1 cellular context compared by ENCODE assay signal in genomic region chr5:136141561-136141960, GRCh38.
A peak's percentile ranks its signal among the peaks of the same experiment; 100 is the strongest.
TF ChIP-seq lines count a peak whose summit lies in the region.

No MANE protein-coding gene starts in this region.

TF ChIP-seq in GM12878, 131 proteins besides CTCF, POLR2A, EP300 and RAD21 (continued from another document and continues in another):
- TF ChIP-seq CBFB (IDR thresholded peaks at IDR 0.05; ENCODE audit: low read depth) (no peak), SREBF2 (IDR thresholded peaks at IDR 0.05; ENCODE audit: low read length) (no peak), ZBTB33 (IDR thresholded peaks at IDR 0.05) (no peak), TCF7 (IDR thresholded peaks at IDR 0.05; ENCODE audit: borderline replicate concordance) (no peak), TBL1XR1 (IDR thresholded peaks at IDR 0.05; ENCODE audit: low read depth, low read length) (no peak), CBX3 (IDR thresholded peaks at IDR 0.05; ENCODE audit: borderline replicate concordance, low read depth) (no peak), FOXM1 (IDR thresholded peaks at IDR 0.05; ENCODE audit: low read depth, low read length) (0 out of 2 replicates have a peak, but pooled peaks have one; percentile 30), FOS (IDR thresholded peaks at IDR 0.05; ENCODE audit: borderline replicate concordance, extremely low read depth, insufficient read length) (no peak), CEBPZ (IDR thresholded peaks at IDR 0.05; ENCODE audit: low read depth, low read length) (no peak), USF1 (IDR thresholded peaks at IDR 0.05; ENCODE audit: borderline replicate concordance, extremely low read length, insufficient read depth, low read depth, low read length) (no peak), WRNIP1 (IDR thresholded peaks at IDR 0.05; ENCODE audit: borderline replicate concordance, low read depth, low read length) (no peak), CREB1 (IDR thresholded peaks at IDR 0.05; ENCODE audit: low read depth) (no peak), BCLAF1 (IDR thresholded peaks at IDR 0.05) (no peak), EZH2 (IDR thresholded peaks at IDR 0.05; ENCODE audit: borderline replicate concordance, control insufficient read depth, low read depth, low read length) (no peak), NBN (IDR thresholded peaks at IDR 0.05) (no peak), MYC (IDR thresholded peaks at IDR 0.05; ENCODE audit: insufficient read depth, insufficient read length, insufficient replicate concordance, low read length, severe bottlenecking) (no peak), E2F4 (IDR thresholded peaks at IDR 0.05; ENCODE audit: low read depth, low read length) (no peak), RAD51 (IDR thresholded peaks at IDR 0.05) (no peak), IKZF2 (IDR thresholded peaks at IDR 0.05) (peak; percentile 18 to 26; a peak in 1 of 4 replicates), RBBP5 (conservative IDR thresholded peaks at IDR 0.05) (no peak), BRCA1 (IDR thresholded peaks at IDR 0.05; ENCODE audit: low read depth, low read length) (no peak), USF2 (IDR thresholded peaks at IDR 0.05; ENCODE audit: borderline replicate concordance, low read depth, low read length) (no peak), SIX5 (IDR thresholded peaks at IDR 0.05; ENCODE audit: low read depth, low read length, severe bottlenecking) (no peak), RB1 (IDR thresholded peaks at IDR 0.05; ENCODE audit: borderline replicate concordance) (no peak), ZBTB4 (CRISPR knock-in tag; IDR thresholded peaks at IDR 0.05) (no peak), TCF3 (IDR thresholded peaks at IDR 0.05; ENCODE audit: borderline replicate concordance, insufficient read depth, low read depth, low read length) (no peak), EED (IDR thresholded peaks at IDR 0.05; ENCODE audit: low read depth) (no peak), NR2F1 (conservative IDR thresholded peaks at IDR 0.05) (no peak), CHD2 (IDR thresholded peaks at IDR 0.05; ENCODE audit: borderline replicate concordance, low read depth, low read length) (no peak), MEF2B (IDR thresholded peaks at IDR 0.05; ENCODE audit: partially characterized antibody, poor library complexity, severe bottlenecking) (no peak), E4F1 (IDR thresholded peaks at IDR 0.05; ENCODE audit: borderline replicate concordance, partially characterized antibody) (no peak), HDAC6 (IDR thresholded peaks at IDR 0.05; ENCODE audit: unreplicated experiment) (no peak), PAX8 (IDR thresholded peaks at IDR 0.05) (no peak), ZNF622 (IDR thresholded peaks at IDR 0.05) (no peak), SIN3A (IDR thresholded peaks at IDR 0.05; ENCODE audit: low read depth, low read length) (no peak), JUNB (IDR thresholded peaks at IDR 0.05) (peak; percentile 78), NFXL1 (IDR thresholded peaks at IDR 0.05; ENCODE audit: borderline replicate concordance) (no peak), MYB (IDR thresholded peaks at IDR 0.05; ENCODE audit: borderline replicate concordance, low read depth, low read length) (no peak), CHD4 (IDR thresholded peaks at IDR 0.05) (no peak), CREM (IDR thresholded peaks at IDR 0.05; ENCODE audit: low read depth) (no peak), SUZ12 (IDR thresholded peaks at IDR 0.05; ENCODE audit: unreplicated experiment) (no peak), PAX5 (IDR thresholded peaks at IDR 0.05; ENCODE audit: borderline replicate concordance, low read depth, low read length) (no peak), MTA3 (IDR thresholded peaks at IDR 0.05; ENCODE audit: borderline replicate concordance, low read length) (0 out of 2 replicates have a peak, but pooled peaks have one; percentile 42)
